ENCODE assay signal across 18 cellular contexts in the genomic region with DNA sequence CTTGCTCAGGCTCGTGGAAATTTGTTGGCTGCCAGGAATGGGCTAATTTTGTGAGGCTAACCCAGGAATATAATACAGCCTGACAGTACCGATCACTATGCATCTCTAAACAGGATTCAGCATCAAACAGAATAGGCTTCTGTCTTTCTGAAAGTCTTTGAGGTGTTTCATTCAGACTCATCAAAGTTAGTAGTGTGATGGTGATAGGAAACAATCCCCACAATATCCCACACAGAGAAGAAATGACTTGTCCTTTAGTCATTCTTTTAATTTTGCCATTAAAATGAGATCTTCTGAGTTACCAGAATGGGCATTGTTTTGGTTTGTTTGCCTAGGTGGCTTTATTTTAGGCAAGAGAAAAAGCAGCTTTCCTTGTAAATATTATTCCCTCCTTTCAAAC.
"Had no signal": no experiment of that assay in that cellular context is flagged by ENCODE, and none has a peak within 500 bp of the region (broad histone marks: within the 10 kb centered on the region; RNA-seq: fewer than 3 reads in every experiment).

No MANE protein-coding gene starts in this region.

- H3K4me1 ChIP-seq: pancreas, tibial artery, upper lobe of left lung, uterus had no signal

- H3K27me3 ChIP-seq: heart left ventricle, pancreas, tibial artery, upper lobe of left lung, uterus had no signal

- ATAC-seq: heart left ventricle; naive thymus-derived CD4-positive, alpha-beta T cell; pancreas; right cardiac atrium had no signal

- H3K27ac Mint-ChIP-seq: naive thymus-derived CD4-positive, alpha-beta T cell; nephron progenitor cell; progenitor cell of endocrine pancreas had no signal

- DNase-seq: effector CD4-positive, alpha-beta T cell; heart left ventricle; hippocampal formation; kidney glomerular epithelial cell; mammary epithelial cell; naive thymus-derived CD4-positive, alpha-beta T cell; nephron progenitor cell; nucleus accumbens; pancreas; right cardiac atrium; small intestine; stimulated activated CD4-positive, alpha-beta T cell treated with anti-CD3 and anti-CD28 coated beads, Interleukin-12 subunit alpha, Interleukin-12 subunit beta, amount 100 ng/mL, for 4 hours; stimulated activated naive CD4-positive, alpha-beta T cell treated with Interleukin-2 at 50 U/mL for 16 hours; tibial artery; upper lobe of left lung; uterus had no signal

- H3K27me3 Mint-ChIP-seq: progenitor cell of endocrine pancreas had no signal

- H3K4me1 Mint-ChIP-seq: naive thymus-derived CD4-positive, alpha-beta T cell; nephron progenitor cell had no signal

- H3K4me3 ChIP-seq: coronary artery, heart left ventricle, pancreas, tibial artery, upper lobe of left lung, uterus had no signal

- H3K27ac ChIP-seq: coronary artery, heart left ventricle, pancreas, tibial artery, upper lobe of left lung had no signal

- H3K4me3 Mint-ChIP-seq: naive thymus-derived CD4-positive, alpha-beta T cell; nephron progenitor cell had no signal

- H3K36me3 ChIP-seq: pancreas, uterus had no signal

- H3K36me3 Mint-ChIP-seq: naive thymus-derived CD4-positive, alpha-beta T cell had no signal

- H3K9me3 Mint-ChIP-seq: naive thymus-derived CD4-positive, alpha-beta T cell; nephron progenitor cell had no signal

- H3K9me3 ChIP-seq: heart left ventricle, pancreas, tibial artery, upper lobe of left lung, uterus had no signal
